1 cellular context compared by ENCODE assay signal in genomic region chr7:71752171-71752935, GRCh38.
TF ChIP-seq lines count a peak whose summit lies in the region.

No MANE protein-coding gene starts in this region.

TF ChIP-seq in HepG2, 621 proteins besides CTCF, POLR2A, EP300 and RAD21 (continued from another document):
- TF ChIP-seq, protein P1, sequence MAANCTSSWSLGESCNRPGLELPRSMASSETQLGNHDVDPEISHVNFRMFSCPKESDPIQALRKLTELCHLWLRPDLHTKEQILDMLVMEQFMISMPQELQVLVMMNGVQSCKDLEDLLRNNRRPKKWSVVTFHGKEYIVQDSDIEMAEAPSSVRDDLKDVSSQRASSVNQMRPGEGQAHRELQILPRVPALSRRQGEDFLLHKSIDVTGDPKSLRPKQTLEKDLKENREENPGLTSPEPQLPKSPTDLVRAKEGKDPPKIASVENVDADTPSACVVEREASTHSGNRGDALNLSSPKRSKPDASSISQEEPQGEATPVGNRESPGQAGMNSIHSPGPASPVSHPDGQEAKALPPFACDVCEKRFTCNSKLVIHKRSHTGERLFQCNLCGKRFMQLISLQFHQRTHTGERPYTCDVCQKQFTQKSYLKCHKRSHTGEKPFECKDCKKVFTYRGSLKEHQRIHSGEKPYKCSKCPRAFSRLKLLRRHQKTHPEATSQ (CRISPR knock-in tag; IDR thresholded peaks at IDR 0.05; ENCODE audit: borderline replicate concordance) = no peak
